ENCODE assay signal across 20 cellular contexts in the genomic region with DNA sequence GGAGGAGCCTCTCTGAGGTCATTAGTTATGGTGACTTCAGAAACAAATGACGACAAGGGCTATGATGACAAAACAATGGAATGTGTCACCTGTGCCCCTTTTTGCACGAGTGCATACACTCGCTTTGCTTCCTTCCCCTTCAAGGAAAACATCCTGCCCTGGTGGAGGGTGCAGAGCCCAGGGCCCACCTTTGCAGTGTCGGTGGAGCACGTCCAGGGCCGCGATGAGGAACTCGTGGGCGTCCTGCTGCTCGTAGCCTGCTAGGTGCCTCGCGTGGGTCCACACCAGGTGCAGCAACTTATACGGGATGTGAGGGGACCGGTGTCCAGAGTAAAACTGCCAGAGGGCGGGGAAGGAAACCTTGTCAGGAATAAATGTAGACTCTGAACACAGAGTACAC. TPM values are rescaled to one million over a fixed set of nuclear protein-coding genes. Genes with fewer than 3 reads are reported as not detected.
DNase-seq lines count a peak whose midpoint lies in the region; ATAC-seq and TF ChIP-seq lines count a peak whose summit lies in the region.
"Had no signal": no experiment of that assay in that cellular context is flagged by ENCODE, and none has a peak within 500 bp of the region (broad histone marks: within the 10 kb centered on the region; RNA-seq: fewer than 3 reads in every experiment).

No MANE protein-coding gene starts in this region.

- H3K4me3 Mint-ChIP-seq in activated naive CD8-positive, alpha-beta T cell treated with anti-CD3 and anti-CD28 coated beads for 36 hours, result no peak overlapping the region
- no peak overlapping the region for H3K4me3 Mint-ChIP-seq in activated naive CD8-positive, alpha-beta T cell treated with anti-CD3 and anti-CD28 coated beads, Interleukin-2, amount 50 U/mL, for 24 hours
- H3K4me3 Mint-ChIP-seq in endodermal cell, result no peak overlapping the region
- H3K4me3 Mint-ChIP-seq in stimulated activated effector memory CD8-positive, alpha-beta T cell treated with anti-CD3 and anti-CD28 coated beads, Interleukin-12 subunit alpha, Interleukin-12 subunit beta, amount 100 ng/mL, for 72 hours, result no peak overlapping the region
- no peak overlapping the region for H3K4me3 Mint-ChIP-seq in activated naive CD4-positive, alpha-beta T cell treated with anti-CD3 and anti-CD28 coated beads, Interleukin-2, amount 10 ng/mL, durations not matched to agents 7 days and 5 days

- no peak overlapping the region for H3K9ac ChIP-seq in endodermal cell (ENCODE audit: extremely low read depth, low read length, poor library complexity, severe bottlenecking)

- POLR2A ChIA-PET in HEK293 (lab: Yijun Ruan, JAX), result interaction anchor here (1.9 kb wide), 1 partner anchor 28 kb away, joined by 7 read pairs; a partner anchor contains a TSS

- H3K36me3 ChIP-seq in HEK293 (ENCODE audit: control insufficient read depth in 2 of 2, insufficient read depth in 1 of 2, low read length in 2 of 2) (peaks cover 84 to 100% of the 10 kb centered on the region in 2 experiments), endodermal cell (ENCODE audit: control insufficient read depth, insufficient read depth, low read length) (peaks cover 98% of the 10 kb centered on the region)

- no peaks in the 10 kb centered on the region for H3K9me3 Mint-ChIP-seq in activated naive CD8-positive, alpha-beta T cell treated with anti-CD3 and anti-CD28 coated beads for 36 hours
- no peaks in the 10 kb centered on the region for H3K9me3 Mint-ChIP-seq in activated naive CD8-positive, alpha-beta T cell treated with anti-CD3 and anti-CD28 coated beads, Interleukin-2, amount 50 U/mL, for 24 hours
- no peaks in the 10 kb centered on the region for H3K9me3 Mint-ChIP-seq in endodermal cell
- no peaks in the 10 kb centered on the region for H3K9me3 Mint-ChIP-seq in stimulated activated effector memory CD8-positive, alpha-beta T cell treated with anti-CD3 and anti-CD28 coated beads, Interleukin-12 subunit alpha, Interleukin-12 subunit beta, amount 100 ng/mL, for 72 hours
- no peaks in the 10 kb centered on the region for H3K9me3 Mint-ChIP-seq in activated naive CD4-positive, alpha-beta T cell treated with anti-CD3 and anti-CD28 coated beads, Interleukin-2, amount 10 ng/mL, durations not matched to agents 7 days and 5 days

- no peaks in the 10 kb centered on the region for H3K27me3 Mint-ChIP-seq in activated naive CD8-positive, alpha-beta T cell treated with anti-CD3 and anti-CD28 coated beads for 36 hours
- no peaks in the 10 kb centered on the region for H3K27me3 Mint-ChIP-seq in activated naive CD8-positive, alpha-beta T cell treated with anti-CD3 and anti-CD28 coated beads, Interleukin-2, amount 50 U/mL, for 24 hours
- no peaks in the 10 kb centered on the region for H3K27me3 Mint-ChIP-seq in endodermal cell (ENCODE audit: insufficient read depth)
- no peaks in the 10 kb centered on the region for H3K27me3 Mint-ChIP-seq in activated naive CD4-positive, alpha-beta T cell treated with anti-CD3 and anti-CD28 coated beads, Interleukin-2, amount 10 ng/mL, durations not matched to agents 7 days and 5 days

- no peak for ATAC-seq in activated naive CD8-positive, alpha-beta T cell treated with anti-CD3 and anti-CD28 coated beads, Interleukin-2, amount 50 U/mL, for 24 hours
- no peak for ATAC-seq in stimulated activated effector memory CD8-positive, alpha-beta T cell treated with anti-CD3 and anti-CD28 coated beads, Interleukin-12 subunit alpha, Interleukin-12 subunit beta, amount 100 ng/mL, for 72 hours

- CTCF ChIA-PET in HEK293 (lab: Yijun Ruan, JAX), result interaction anchor here (0.5 kb wide), 1 partner anchor 112 kb away, joined by 4 read pairs; no protein-coding TSS in a partner anchor
- CTCF ChIA-PET in activated naive CD4-positive, alpha-beta T cell treated with anti-CD3 and anti-CD28 coated beads, Interleukin-2, amount 10 ng/mL, durations not matched to agents 7 days and 5 days (lab: Charles Lee), result interaction anchor here (1.6 kb wide), 1 partner anchor 22 kb away, joined by 5 read pairs; no protein-coding TSS in a partner anchor

- peaks cover 40% of the 10 kb centered on the region for H3K36me3 Mint-ChIP-seq in activated naive CD8-positive, alpha-beta T cell treated with anti-CD3 and anti-CD28 coated beads for 36 hours
- H3K36me3 Mint-ChIP-seq in activated naive CD8-positive, alpha-beta T cell treated with anti-CD3 and anti-CD28 coated beads, Interleukin-2, amount 50 U/mL, for 24 hours (ENCODE audit: low read depth), result peaks cover 82% of the 10 kb centered on the region
- H3K36me3 Mint-ChIP-seq in endodermal cell (ENCODE audit: low read depth), result peaks cover 99% of the 10 kb centered on the region
- peaks cover 100% of the 10 kb centered on the region for H3K36me3 Mint-ChIP-seq in stimulated activated effector memory CD8-positive, alpha-beta T cell treated with anti-CD3 and anti-CD28 coated beads, Interleukin-12 subunit alpha, Interleukin-12 subunit beta, amount 100 ng/mL, for 72 hours
- peaks cover 81% of the 10 kb centered on the region for H3K36me3 Mint-ChIP-seq in activated naive CD4-positive, alpha-beta T cell treated with anti-CD3 and anti-CD28 coated beads, Interleukin-2, amount 10 ng/mL, durations not matched to agents 7 days and 5 days

- H3K27ac ChIP-seq in HEK293 (ENCODE audit: extremely low read depth, low read depth, low read length) (no peak overlapping the region), endodermal cell (ENCODE audit: low read depth, low read length) (no peak overlapping the region)

- H3K4me3 ChIP-seq in HEK293 (ENCODE audit: low read depth, low read length) (no peak overlapping the region), endodermal cell (ENCODE audit: low read length) (no peak overlapping the region)
- H3K4me3 ChIP-seq: HAP-1 had no signal

- no peak for DNase-seq in activated naive CD8-positive, alpha-beta T cell treated with anti-CD3 and anti-CD28 coated beads for 36 hours
- no peak for DNase-seq in activated naive CD8-positive, alpha-beta T cell treated with anti-CD3 and anti-CD28 coated beads, Interleukin-2, amount 50 U/mL, for 24 hours
- DNase-seq in endodermal cell, result no peak
- DNase-seq in stimulated activated effector memory CD8-positive, alpha-beta T cell treated with anti-CD3 and anti-CD28 coated beads, Interleukin-12 subunit alpha, Interleukin-12 subunit beta, amount 100 ng/mL, for 72 hours (ENCODE audit: low spot score in 2 of 2), result no peak
- DNase-seq in pons (ENCODE audit: low spot score), result no peak
- no peak for DNase-seq in activated naive CD4-positive, alpha-beta T cell treated with anti-CD3 and anti-CD28 coated beads, Interleukin-2, amount 10 ng/mL, durations not matched to agents 7 days and 5 days
- no peak for DNase-seq in kidney tubule cell (ENCODE audit: low spot score)
- DNase-seq: DMS53; GDM1; KG1; NCI-H1092; NCI-H2081; NCI-H2171; NCI-H345; NCI-H524; NCI-H774; NK-92 treated with Interleukin-12 subunit alpha and Interleukin-12 subunit beta, amount 100 ng/mL, for 24 hours; SHP77 treated with DMSO at 0.1 percent for 48 hours had no signal

- H3K27me3 ChIP-seq in endodermal cell (ENCODE audit: control insufficient read depth, insufficient read depth, low read length, poor library complexity, severe bottlenecking), result no peaks in the 10 kb centered on the region

- peak overlapping the region; percentile 54 for H3K27ac Mint-ChIP-seq in activated naive CD8-positive, alpha-beta T cell treated with anti-CD3 and anti-CD28 coated beads for 36 hours
- no peak overlapping the region for H3K27ac Mint-ChIP-seq in activated naive CD8-positive, alpha-beta T cell treated with anti-CD3 and anti-CD28 coated beads, Interleukin-2, amount 50 U/mL, for 24 hours
- peak overlapping the region; percentile 69 for H3K27ac Mint-ChIP-seq in endodermal cell
- H3K27ac Mint-ChIP-seq in stimulated activated effector memory CD8-positive, alpha-beta T cell treated with anti-CD3 and anti-CD28 coated beads, Interleukin-12 subunit alpha, Interleukin-12 subunit beta, amount 100 ng/mL, for 72 hours, result peak overlapping the region; percentile 76
- no peak overlapping the region for H3K27ac Mint-ChIP-seq in activated naive CD4-positive, alpha-beta T cell treated with anti-CD3 and anti-CD28 coated beads, Interleukin-2, amount 10 ng/mL, durations not matched to agents 7 days and 5 days

- H3K4me1 Mint-ChIP-seq in activated naive CD8-positive, alpha-beta T cell treated with anti-CD3 and anti-CD28 coated beads for 36 hours, result peaks cover 15% of the 10 kb centered on the region
- peaks cover 10% of the 10 kb centered on the region for H3K4me1 Mint-ChIP-seq in activated naive CD8-positive, alpha-beta T cell treated with anti-CD3 and anti-CD28 coated beads, Interleukin-2, amount 50 U/mL, for 24 hours
- peaks cover 6% of the 10 kb centered on the region for H3K4me1 Mint-ChIP-seq in endodermal cell
- peaks cover 14% of the 10 kb centered on the region for H3K4me1 Mint-ChIP-seq in stimulated activated effector memory CD8-positive, alpha-beta T cell treated with anti-CD3 and anti-CD28 coated beads, Interleukin-12 subunit alpha, Interleukin-12 subunit beta, amount 100 ng/mL, for 72 hours
- peaks cover 3% of the 10 kb centered on the region for H3K4me1 Mint-ChIP-seq in activated naive CD4-positive, alpha-beta T cell treated with anti-CD3 and anti-CD28 coated beads, Interleukin-2, amount 10 ng/mL, durations not matched to agents 7 days and 5 days

- TF ChIP-seq CTCF in HEK293 (tag by site-specific recombination; IDR thresholded peaks at IDR 0.05) (no peak), endodermal cell (conservative IDR thresholded peaks at IDR 0.05) (no peak)

- H3K4me1 ChIP-seq in HEK293 (ENCODE audit: control insufficient read depth, insufficient read depth, low read length), result no peaks in the 10 kb centered on the region
- H3K4me1 ChIP-seq in endodermal cell (ENCODE audit: control insufficient read depth, insufficient read depth, low read length), result peaks cover 5% of the 10 kb centered on the region
- H3K4me1 ChIP-seq: HAP-1 had no signal

- 95 to 100% methylated on average over 10 to 15 of the region's 15 CpGs for WGBS in endodermal cell (ENCODE audit: insufficient coverage in 1 of 2, insufficient read length in 1 of 2), 2 experiments

- H3K9me3 ChIP-seq in HEK293 (ENCODE audit: control insufficient read depth, insufficient read depth, low read depth, low read length) (no peaks in the 10 kb centered on the region), endodermal cell (ENCODE audit: control insufficient read depth, low read length) (no peaks in the 10 kb centered on the region)
- H3K9me3 ChIP-seq: HAP-1 had no signal

TF ChIP-seq in HEK293, 187 proteins besides CTCF, POLR2A, EP300 and RAD21:
- TF ChIP-seq ZNF157 (tag by site-specific recombination; IDR thresholded peaks at IDR 0.05) (no peak), ZNF629 (tag by site-specific recombination; IDR thresholded peaks at IDR 0.05) (0 out of 2 replicates have a peak, but pooled peaks have one; percentile 25), KLF9 (tag by site-specific recombination; IDR thresholded peaks at IDR 0.05; ENCODE audit: low read depth) (no peak)
TF ChIP-seq in HEK293: peak in this region for 1.

RNA-seq across cellular contexts. Expression of a gene that starts 27.2 kb away (rescaled TPM):
- 100 to 1,000 TPM; 178 to 183 TPM for total RNA-seq in activated naive CD8-positive, alpha-beta T cell treated with anti-CD3 and anti-CD28 coated beads for 36 hours
- total RNA-seq in endodermal cell, result 100 to 1,000 TPM; 379 to 396 TPM
- polyA plus RNA-seq in endodermal cell (2013, experiment 1 of 2), result 222 TPM
- 219 TPM for polyA plus RNA-seq in endodermal cell (2013, experiment 2 of 2)

Comparison
In these comparisons a context has a peak if more than half of its experiments do, and no peak if none do; other contexts are left out.
1. H3K27ac Mint-ChIP-seq: peak in activated naive CD8-positive, alpha-beta T cell treated with anti-CD3 and anti-CD28 coated beads for 36 hours (single experiment), endodermal cell (single experiment) and stimulated activated effector memory CD8-positive, alpha-beta T cell treated with anti-CD3 and anti-CD28 coated beads, Interleukin-12 subunit alpha, Interleukin-12 subunit beta, amount 100 ng/mL, for 72 hours (single experiment); none in activated naive CD8-positive, alpha-beta T cell treated with anti-CD3 and anti-CD28 coated beads, Interleukin-2, amount 50 U/mL, for 24 hours (single experiment) and activated naive CD4-positive, alpha-beta T cell treated with anti-CD3 and anti-CD28 coated beads, Interleukin-2, amount 10 ng/mL, durations not matched to agents 7 days and 5 days (single experiment).